In genomic region chr3:164235239-164235728, GRCh38 we compare ENCODE assay signal across 34 cellular contexts.
"Had no signal": no experiment of that assay in that cellular context is flagged by ENCODE, and none has a peak within 500 bp of the region (broad histone marks: within the 10 kb centered on the region; RNA-seq: fewer than 3 reads in every experiment).

No MANE protein-coding gene starts in this region.

- ATAC-seq: activated CD8-positive, alpha-beta memory T cell treated with anti-CD3 and anti-CD28 coated beads, Interleukin-2, amount 10 ng/mL, durations not matched to agents 7 days and 5 days; activated T-cell treated with anti-CD3 and anti-CD28 coated beads, Interleukin-2, amount 50 U/mL, for 72 hours; activated T-helper 17 cell treated with anti-CD3 and anti-CD28 coated beads, Interleukin-2, amount 50 U/mL, for 72 hours; body of pancreas; K562; Right ventricle myocardium inferior had no signal

- H3K36me3 ChIP-seq: ascending aorta, breast epithelium, WERI-Rb-1 had no signal

- H3K9me3 ChIP-seq: ascending aorta, body of pancreas, breast epithelium had no signal

- H3K27me3 ChIP-seq: ascending aorta, body of pancreas, breast epithelium had no signal

- DNase-seq: activated CD4-positive, alpha-beta memory T cell treated with anti-CD3 and anti-CD28 coated beads, Interleukin-2, amount 10 ng/mL, durations not matched to agents 7 days and 5 days; activated CD4-positive, alpha-beta T cell treated with anti-CD3 and anti-CD28 coated beads for 1 hour; activated CD4-positive, alpha-beta T cell treated with anti-CD3 and anti-CD28 coated beads for 48 hours; activated CD4-positive, CD25-positive, alpha-beta regulatory T cell; activated CD8-positive, alpha-beta memory T cell treated with anti-CD3 and anti-CD28 coated beads for 24 hours; activated CD8-positive, alpha-beta memory T cell treated with anti-CD3 and anti-CD28 coated beads, Interleukin-2, amount 10 ng/mL, durations not matched to agents 7 days and 5 days; activated CD8-positive, alpha-beta memory T cell treated with anti-CD3 and anti-CD28 coated beads, Interleukin-2, amount 50 U/mL, for 48 hours; activated effector memory CD4-positive, alpha-beta T cell treated with anti-CD3 and anti-CD28 coated beads, Interleukin-2, amount 50 U/mL, for 16 hours; activated naive CD4-positive, alpha-beta T cell; activated naive CD4-positive, alpha-beta T cell treated with anti-CD3 and anti-CD28 coated beads, Interleukin-2, amount 50 U/mL, for 16 hours; activated naive CD8-positive, alpha-beta T cell treated with anti-CD3 and anti-CD28 coated beads for 36 hours; activated T-cell treated with anti-CD3 and anti-CD28 coated beads, Interleukin-2, amount 50 U/mL, for 1 hour; activated T-cell treated with anti-CD3 and anti-CD28 coated beads, Interleukin-2, amount 50 U/mL, for 72 hours; amniotic stem cell; body of pancreas; NCI-H1092 treated with DMSO at 0.1 percent for 48 hours; NCI-H146; NCI-H187; NCI-H2081; NCI-H2171 treated with DMSO at 0.1 percent for 48 hours; NCI-H2227 treated with DMSO at 0.1 percent for 48 hours; NCI-H510A; NCI-H526; NCI-H748 treated with DMSO at 0.1 percent for 48 hours; PC-9; SIG-M5; T1000; WERI-Rb-1 had no signal

- H3K27ac ChIP-seq: ascending aorta, body of pancreas, breast epithelium, PC-9, RWPE1, WERI-Rb-1 had no signal

- H3K4me3 ChIP-seq: ascending aorta, body of pancreas, breast epithelium, K562, PC-9 had no signal

- H3K4me1 ChIP-seq: ascending aorta, body of pancreas, breast epithelium had no signal
